In the genomic region with DNA sequence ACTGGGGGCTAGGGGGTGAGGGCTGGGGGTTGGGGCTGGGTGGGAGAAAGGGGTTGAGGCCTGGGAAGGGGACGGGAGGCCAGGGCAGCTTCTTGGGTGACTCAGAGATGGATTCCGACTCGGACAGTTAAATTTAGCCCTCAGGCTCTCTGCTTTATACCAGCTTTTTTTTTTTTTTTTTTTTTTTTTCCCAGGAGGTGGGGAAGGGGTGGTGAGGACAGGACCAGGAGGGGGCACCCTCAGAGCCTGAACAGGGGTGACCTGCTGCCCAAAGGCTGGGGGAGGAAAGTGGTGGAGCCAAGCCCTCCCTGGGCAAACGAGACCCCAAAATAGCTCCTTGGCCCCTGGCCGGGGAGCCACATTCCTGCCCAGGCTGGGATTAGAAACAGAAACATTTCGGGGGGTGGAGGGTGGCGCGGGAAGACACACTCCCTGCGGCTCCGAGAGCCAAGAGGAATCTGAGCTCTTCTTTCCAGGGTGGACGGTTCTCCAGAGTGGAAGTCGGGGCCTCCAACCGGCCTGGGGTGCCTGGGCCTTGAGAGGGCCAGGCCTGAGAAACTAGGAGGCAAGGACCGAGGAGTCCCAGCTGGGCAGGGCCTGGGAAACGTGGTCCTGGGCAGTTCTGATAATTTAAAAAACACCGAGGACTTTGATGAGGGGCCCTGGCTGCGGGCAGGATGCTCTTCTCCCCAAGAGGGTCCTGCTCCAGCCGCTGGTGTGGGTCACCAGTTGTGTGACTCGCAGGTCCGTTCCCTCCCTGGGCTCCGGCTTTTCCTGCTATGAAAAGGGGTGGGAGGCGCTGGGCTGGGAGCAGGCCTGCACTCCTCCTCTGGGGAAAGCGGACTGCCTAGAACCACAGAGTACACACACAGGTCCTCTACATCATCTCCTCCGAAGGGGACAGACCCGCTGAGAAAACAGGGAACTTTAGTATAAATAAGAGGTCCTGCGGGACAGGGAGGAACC, we compare ENCODE assay signal across 10 cellular contexts. TPM values are rescaled to one million over a fixed set of nuclear protein-coding genes. Genes with fewer than 3 reads are reported as not detected.
DNase-seq lines count a peak whose midpoint lies in the region; ATAC-seq, FAIRE-seq and TF ChIP-seq lines count a peak whose summit lies in the region.
"Had no signal": no experiment of that assay in that cellular context is flagged by ENCODE, and none has a peak within 500 bp of the region (broad histone marks: within the 10 kb centered on the region; RNA-seq: fewer than 3 reads in every experiment).

No MANE protein-coding gene starts in this region.

- no peak for FAIRE-seq in HTR-8/SVneo (lab: Jason Lieb, UNC)
- FAIRE-seq: colon had no signal

- peaks cover 21% of the 10 kb centered on the region for H3K36me3 Mint-ChIP-seq in activated T-cell treated with anti-CD3 and anti-CD28 coated beads, Interleukin-2, amount 50 U/mL, for 4 hours (ENCODE audit: insufficient read depth)

- no peaks in the 10 kb centered on the region for H3K27me3 ChIP-seq in tibial nerve

- no peaks in the 10 kb centered on the region for H3K9me3 ChIP-seq in tibial nerve

- H3K9me3 Mint-ChIP-seq in activated T-cell treated with anti-CD3 and anti-CD28 coated beads, Interleukin-2, amount 50 U/mL, for 4 hours, result no peaks in the 10 kb centered on the region

- no peak for ATAC-seq in GM18498 (IDR thresholded peaks at IDR 0.05; ENCODE audit: unreplicated experiment)
- ATAC-seq in activated T-cell treated with anti-CD3 and anti-CD28 coated beads, Interleukin-2, amount 50 U/mL, for 4 hours, result no peak

- no peak overlapping the region for H3K4me3 Mint-ChIP-seq in activated T-cell treated with anti-CD3 and anti-CD28 coated beads, Interleukin-2, amount 50 U/mL, for 4 hours

- H3K4me1 Mint-ChIP-seq in activated T-cell treated with anti-CD3 and anti-CD28 coated beads, Interleukin-2, amount 50 U/mL, for 4 hours (ENCODE audit: low read depth), result peaks cover 17% of the 10 kb centered on the region

- peaks cover 27% of the 10 kb centered on the region for H3K27me3 Mint-ChIP-seq in activated T-cell treated with anti-CD3 and anti-CD28 coated beads, Interleukin-2, amount 50 U/mL, for 4 hours (ENCODE audit: low read depth)

- H3K4me1 ChIP-seq in tibial nerve, result peaks cover 0 to 69% (median 40%) of the 10 kb centered on the region in 4 donors

- peak in 1 of 2 donors; percentile 49 for TF ChIP-seq EP300 in tibial nerve (IDR thresholded peaks at IDR 0.05)

- peaks cover 0 to 40% (median 5%) of the 10 kb centered on the region in 3 donors for H3K36me3 ChIP-seq in tibial nerve

- TF ChIP-seq CTCF in choroid plexus epithelial cell (conservative IDR thresholded peaks at IDR 0.05; ENCODE audit: low read depth, low read length), result no peak
- TF ChIP-seq CTCF in tibial nerve (IDR thresholded peaks at IDR 0.05), result no peak

- DNase-seq in HTR-8/SVneo (ENCODE audit: insufficient read length, low spot score) (peak; percentile 83), choroid plexus epithelial cell (ENCODE audit: low read depth) (peak; percentile 67), left kidney (ENCODE audit: low read depth, low spot score) (peak; percentile 43), tibial nerve (ENCODE audit: low spot score in 2 of 2) (no peak), NCI-H2107 treated with DMSO at 0.1 percent for 48 hours (lab: John Stamatoyannopoulos, UW; ENCODE audit: unreplicated experiment) (no peak), RPMI8226 (no peak)
- no peak for DNase-seq in activated T-cell treated with anti-CD3 and anti-CD28 coated beads, Interleukin-2, amount 50 U/mL, for 4 hours
- DNase-seq: stimulated activated CD4-positive, alpha-beta T cell treated with anti-CD3 and anti-CD28 coated beads, Interleukin-15, amount 100 ng/mL, for 24 hours had no signal

- WGBS in tibial nerve, 2 donors, result 27 to 30% methylated on average over 21 to 25 of the region's 26 CpGs

- peak overlapping the region; percentile 80 to 97 (median 86) for H3K27ac ChIP-seq in tibial nerve

- H3K4me3 ChIP-seq in choroid plexus epithelial cell (ENCODE audit: low read depth, low read length), result peak overlapping the region; percentile 64
- peak overlapping the region; percentile 45 to 64 (median 50) for H3K4me3 ChIP-seq in tibial nerve

- no peak for TF ChIP-seq POLR2A in tibial nerve (IDR thresholded peaks at IDR 0.05)

RNA-seq across cellular contexts. Expression of gene DMPK, which starts 0.8 kb away (rescaled TPM):
- total RNA-seq in tibial nerve, result 10 to 100 TPM; 59.0 to 87.9 (median 77.4) TPM
- total RNA-seq in activated T-cell treated with anti-CD3 and anti-CD28 coated beads, Interleukin-2, amount 50 U/mL, for 4 hours, result 10 to 100 TPM; 19.9 to 22.6 (median 21.1) TPM

RNA-seq across cellular contexts. Expression of gene DMWD, which starts 9.5 kb away (rescaled TPM):
- 10 to 100 TPM; 28.4 to 75.0 (median 53.8) TPM for total RNA-seq in tibial nerve
- 10 to 100 TPM; 53.3 to 60.5 (median 54.2) TPM for total RNA-seq in activated T-cell treated with anti-CD3 and anti-CD28 coated beads, Interleukin-2, amount 50 U/mL, for 4 hours

RNA-seq across cellular contexts. Expression of gene SIX5, which starts 14.1 kb away (rescaled TPM):
- 10 to 100 TPM; 21.0 to 31.0 (median 22.9) TPM for total RNA-seq in tibial nerve
- total RNA-seq in activated T-cell treated with anti-CD3 and anti-CD28 coated beads, Interleukin-2, amount 50 U/mL, for 4 hours, result 1 to 10 TPM; 1.5 to 1.7 (median 1.6) TPM

RNA-seq across cellular contexts. Expression of gene RSPH6A, which starts 32.0 kb away (rescaled TPM):
- under 1 TPM in 1 of 4 donors, not detected in 3; 0.30 TPM for total RNA-seq in tibial nerve
- total RNA-seq in activated T-cell treated with anti-CD3 and anti-CD28 coated beads, Interleukin-2, amount 50 U/mL, for 4 hours, result under 1 TPM; 0.15 to 0.33 (median 0.26) TPM

RNA-seq across cellular contexts. Expression of gene MEIOSIN, which starts 49.9 kb away (rescaled TPM):
- not detected for total RNA-seq in tibial nerve
- total RNA-seq in activated T-cell treated with anti-CD3 and anti-CD28 coated beads, Interleukin-2, amount 50 U/mL, for 4 hours, result not detected

Comparison
In these comparisons a context has a peak if more than half of its experiments do, and no peak if none do; other contexts are left out.
1. DNase-seq: peak in HTR-8/SVneo (single experiment), choroid plexus epithelial cell (single experiment) and left kidney (single experiment); none in tibial nerve (0 of 2), NCI-H2107 treated with DMSO at 0.1 percent for 48 hours (single experiment), RPMI8226 (single experiment) and activated T-cell treated with anti-CD3 and anti-CD28 coated beads, Interleukin-2, amount 50 U/mL, for 4 hours (single experiment).
2. RNA of gene SIX5, which starts 14.1 kb away (total RNA-seq): 21.0 to 31.0 TPM in tibial nerve; 1.5 to 1.7 TPM in activated T-cell treated with anti-CD3 and anti-CD28 coated beads, Interleukin-2, amount 50 U/mL, for 4 hours; every median in the first group is over 4 times any median in the second.